Comparison of ENCODE assay signal across 9 cellular contexts in the genomic region with DNA sequence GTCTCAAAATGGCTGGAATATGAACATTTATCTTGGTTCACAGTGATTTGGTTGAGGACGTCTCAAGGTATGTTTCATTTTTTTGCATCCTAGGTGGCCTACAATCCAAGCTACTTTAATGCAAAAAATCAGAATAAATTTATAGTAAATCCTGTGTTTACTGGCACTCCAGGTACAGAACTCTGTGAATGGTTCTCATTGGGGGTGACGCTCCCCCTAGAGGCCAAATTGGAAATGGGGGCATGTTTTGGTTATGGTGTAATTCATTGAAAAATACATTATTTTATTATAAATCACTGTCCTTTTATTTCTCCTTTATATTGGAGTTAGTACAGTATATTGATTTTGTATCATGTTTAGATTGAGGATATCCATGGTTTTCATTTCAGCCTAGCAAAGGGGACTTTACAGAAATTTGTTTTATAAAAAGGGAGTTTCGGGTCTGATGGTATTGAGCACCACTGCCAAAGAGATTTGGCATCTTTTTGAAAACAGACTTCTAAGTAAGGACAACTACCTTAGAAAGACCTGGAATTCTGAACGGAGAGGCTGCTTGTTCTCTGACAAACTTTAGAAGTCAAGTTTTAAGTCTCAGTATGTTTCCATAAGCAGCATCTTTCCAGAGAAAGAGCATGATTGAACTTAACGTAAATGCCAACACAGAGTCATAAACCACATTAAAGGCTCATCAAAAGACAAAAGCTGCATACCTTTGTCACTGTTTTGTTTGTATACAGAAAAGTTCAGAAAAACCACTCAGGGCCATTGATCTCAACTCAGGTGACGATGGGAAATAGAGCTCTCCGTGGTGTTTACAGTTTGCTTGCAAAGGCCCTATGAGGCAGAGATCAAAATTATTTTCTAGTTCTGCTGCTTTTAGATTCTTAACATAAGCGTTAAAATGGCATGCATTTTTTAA. TPM values are rescaled to one million over a fixed set of nuclear protein-coding genes. Genes with fewer than 3 reads are reported as not detected.
DNase-seq lines count a peak whose midpoint lies in the region; ATAC-seq and TF ChIP-seq lines count a peak whose summit lies in the region.
"Had no signal": no experiment of that assay in that cellular context is flagged by ENCODE, and none has a peak within 500 bp of the region (broad histone marks: within the 10 kb centered on the region; RNA-seq: fewer than 3 reads in every experiment).

No MANE protein-coding gene starts in this region.

- DNase-seq in G401 (ENCODE audit: low spot score) (peak; percentile 37), NCI-H1694 (lab: John Stamatoyannopoulos, UW) (peak; percentile 9), inferior parietal cortex (ENCODE audit: extremely low spot score) (peak; percentile 20), thoracic aorta (ENCODE audit: low spot score) (no peak), NCI-H1436 treated with DMSO at 0.1 percent for 48 hours (lab: John Stamatoyannopoulos, UW) (no peak), mesendoderm (no peak)
- DNase-seq in activated gamma-delta T cell treated with anti-CD3 and anti-CD28 coated beads, Interleukin-2, amount 50 U/mL, for 16 hours (ENCODE audit: low read depth): peak; percentile 39

- no peak overlapping the region for H4K8ac ChIP-seq in mesendoderm (ENCODE audit: low read depth, low read length)

- no peak overlapping the region for H2BK5ac ChIP-seq in mesendoderm (ENCODE audit: low read length)

- H3K4me1 ChIP-seq in thoracic aorta (ENCODE audit: control insufficient read depth in 1 of 2, low read depth in 2 of 2) (no peaks in the 10 kb centered on the region), mesendoderm (ENCODE audit: control insufficient read depth, low read depth, low read length) (no peaks in the 10 kb centered on the region)

- H3K36me3 ChIP-seq in thoracic aorta: no peaks in the 10 kb centered on the region
- H3K36me3 ChIP-seq in mesendoderm (ENCODE audit: control insufficient read depth, insufficient read depth, low read length): no peaks in the 10 kb centered on the region

- no peak overlapping the region for H4K5ac ChIP-seq in mesendoderm (ENCODE audit: low read length)

- no peak overlapping the region for H3K4me3 ChIP-seq in thoracic aorta
- H3K4me3 ChIP-seq in mesendoderm (ENCODE audit: low read length): no peak overlapping the region
- H3K4me3 ChIP-seq: mucosa of descending colon had no signal

- H2BK120ac ChIP-seq in mesendoderm (ENCODE audit: low read depth, low read length): no peak overlapping the region

- H2BK15ac ChIP-seq in mesendoderm (replicated peaks; ENCODE audit: low read depth): no peak overlapping the region

- in situ Hi-C loops in G401 (cut with HindIII; ENCODE audit: low sequenced_read_pairs): no loop called here

- H3K9me3 ChIP-seq in thoracic aorta: no peaks in the 10 kb centered on the region
- H3K9me3 ChIP-seq: mucosa of descending colon had no signal

- no peak overlapping the region for H3K27ac ChIP-seq in thoracic aorta
- no peak overlapping the region for H3K27ac ChIP-seq in mesendoderm (ENCODE audit: low read depth, low read length)

- H3K27me3 ChIP-seq in thoracic aorta (replicated peaks; ENCODE audit: insufficient read depth) (no peaks in the 10 kb centered on the region), mesendoderm (ENCODE audit: insufficient read depth, low read length, poor library complexity) (no peaks in the 10 kb centered on the region)

- no peak overlapping the region for H3K9ac ChIP-seq in mesendoderm (ENCODE audit: low read length)

- peak; percentile 50 for TF ChIP-seq CTCF in thoracic aorta (IDR thresholded peaks at IDR 0.05)

- no peak overlapping the region for H3K4ac ChIP-seq in mesendoderm (ENCODE audit: low read depth, low read length)

- no peak overlapping the region for H3K4me2 ChIP-seq in mesendoderm (ENCODE audit: low read length)

- ATAC-seq in thoracic aorta (ENCODE audit: insufficient number of reproducible peaks, low FRiP score, low read depth): no peak
- no peak for ATAC-seq in GM21367 (IDR thresholded peaks at IDR 0.05; ENCODE audit: unreplicated experiment)
- ATAC-seq: mucosa of descending colon had no signal

- H2AK5ac ChIP-seq in mesendoderm (ENCODE audit: low read length): no peak overlapping the region

- H3K79me1 ChIP-seq in mesendoderm (ENCODE audit: low read length): no peaks in the 10 kb centered on the region

- no peak overlapping the region for H3K23ac ChIP-seq in mesendoderm (ENCODE audit: low read length)

- no peak overlapping the region for H3K56ac ChIP-seq in mesendoderm (ENCODE audit: low read length)

- H3K79me2 ChIP-seq in mesendoderm (ENCODE audit: control insufficient read depth, insufficient read depth, low read length): no peaks in the 10 kb centered on the region

- H3K18ac ChIP-seq in mesendoderm (ENCODE audit: low read length): no peak overlapping the region

- no CpG with 5 or more reads among the region's 8 CpGs for WGBS in mesendoderm (ENCODE audit: extremely low coverage, insufficient coverage, low lambda C conversion rate)

RNA-seq across cellular contexts. Expression of a gene that starts 19.4 kb away (rescaled TPM):
- 4.1 and 9.4 TPM in 2 replicates for total RNA-seq in G401 (2014; rRNA removed; shearing (Covaris generic))
- 10 to 100 TPM; 18.8 to 21.4 TPM for total RNA-seq in thoracic aorta
- polyA plus RNA-seq in mesendoderm (2013, experiment 1 of 2): 4.2 TPM
- 4.3 TPM for polyA plus RNA-seq in mesendoderm (2013, experiment 2 of 2)

Comparison
In these comparisons a context has a peak if more than half of its experiments do, and no peak if none do; other contexts are left out.
1. DNase-seq: peak in G401 (single experiment), NCI-H1694 (single experiment), activated gamma-delta T cell treated with anti-CD3 and anti-CD28 coated beads, Interleukin-2, amount 50 U/mL, for 16 hours (single experiment) and inferior parietal cortex (single experiment); none in thoracic aorta (single experiment), NCI-H1436 treated with DMSO at 0.1 percent for 48 hours (single experiment) and mesendoderm (single experiment).